ENCODE assay signal across 8 cellular contexts in the genomic region with DNA sequence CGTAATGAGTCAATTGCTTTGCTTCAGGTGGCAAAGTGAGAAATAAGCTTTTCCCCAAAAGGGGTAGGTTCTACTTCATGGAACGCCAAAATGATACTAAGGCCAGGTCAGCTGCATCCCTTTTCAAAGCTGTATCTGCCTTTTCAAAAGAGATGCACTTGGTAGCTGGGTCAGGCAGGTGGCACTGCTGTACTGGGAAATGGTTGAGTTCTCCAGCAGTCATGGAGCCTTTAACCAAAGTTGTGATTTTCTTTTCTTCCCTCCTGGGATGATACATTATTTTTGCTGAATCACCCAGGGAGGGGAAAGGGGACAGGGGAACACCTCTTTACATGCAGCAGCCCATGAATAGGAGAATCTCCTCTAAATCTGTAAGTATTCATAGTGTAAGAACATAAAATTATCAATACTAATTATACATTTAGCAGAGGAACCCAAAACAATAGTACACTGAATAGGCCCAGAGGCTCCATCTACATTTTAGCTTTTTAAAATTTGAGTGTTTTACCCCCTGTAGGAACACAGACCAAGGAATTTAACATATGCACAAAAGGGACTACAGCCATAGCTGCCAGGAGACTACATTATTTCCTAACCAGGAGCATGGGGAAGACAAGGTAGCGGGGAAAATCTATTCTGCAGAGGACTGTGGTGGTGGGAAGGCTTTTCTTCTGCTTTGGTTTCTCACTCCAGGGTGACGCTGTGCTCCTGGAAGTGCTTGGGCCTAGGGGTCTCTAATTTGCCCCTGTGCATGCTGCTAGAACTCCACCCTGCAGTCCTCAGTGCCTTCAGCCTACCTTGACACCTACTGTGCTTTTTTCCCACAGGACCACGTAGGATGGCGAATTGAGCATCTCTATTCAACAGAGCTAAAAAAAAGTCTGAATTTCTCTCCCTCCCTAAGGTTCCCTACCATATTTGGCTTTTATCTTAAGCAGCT. TPM values are rescaled to one million over a fixed set of nuclear protein-coding genes. Genes with fewer than 3 reads are reported as not detected.
DNase-seq lines count a peak whose midpoint lies in the region; ATAC-seq and TF ChIP-seq lines count a peak whose summit lies in the region.

No MANE protein-coding gene starts in this region.

- no peaks in the 10 kb centered on the region for H3K27me3 Mint-ChIP-seq in HFFc6 (ENCODE audit: insufficient read depth)

- peak; percentile 82 for TF ChIP-seq CTCF in HFFc6 (IDR thresholded peaks at IDR 0.05)

- no peak overlapping the region for H3K4me3 Mint-ChIP-seq in HFFc6

- DNase-seq in DMS153 treated with DMSO at 0.1 percent for 48 hours (lab: John Stamatoyannopoulos, UW; ENCODE audit: unreplicated experiment) (peak; percentile 28), HFFc6 (peak; percentile 71), NCI-H748 (lab: John Stamatoyannopoulos, UW; ENCODE audit: unreplicated experiment) (peak; percentile 62), myocyte (ENCODE audit: low read depth) (peak; percentile 78), stromal cell of bone marrow (ENCODE audit: low read depth) (peak; percentile 65)
- DNase-seq in activated CD8-positive, alpha-beta memory T cell treated with anti-CD3 and anti-CD28 coated beads, Interleukin-2, amount 50 U/mL, for 4 hours: peak; percentile 41

- peak overlapping the region; percentile 70 for H3K27ac Mint-ChIP-seq in HFFc6

- no peaks in the 10 kb centered on the region for H3K9me3 Mint-ChIP-seq in HFFc6

- no peaks in the 10 kb centered on the region for H3K36me3 Mint-ChIP-seq in HFFc6 (ENCODE audit: low read depth)

- peaks cover 14% of the 10 kb centered on the region for H3K4me1 Mint-ChIP-seq in HFFc6 (ENCODE audit: low read depth)

- peak; percentile 88 for ATAC-seq in esophagus mucosa
- no peak for ATAC-seq in HG02884 (IDR thresholded peaks at IDR 0.05; ENCODE audit: unreplicated experiment)

RNA-seq across cellular contexts. Expression of gene GPR22, which starts 6.4 kb away (rescaled TPM):
- total RNA-seq in HFFc6 (2021; fragmentation: NEBNext Ultra II Directional; extraction: Animal tissue kit (Norgen Biotek cat#: 25700)): not detected
- total RNA-seq in esophagus mucosa: not detected
- total RNA-seq in myocyte: not detected in 2 replicates
- 0.16 TPM for polyA plus RNA-seq in myocyte (2012)

Comparison
In these comparisons a context has a peak if more than half of its experiments do, and no peak if none do; other contexts are left out.
1. DNase-seq: peak in every context shown above with its lines; median percentile 78 in myocyte; 71 in HFFc6; 65 in stromal cell of bone marrow; 62 in NCI-H748; 41 in activated CD8-positive, alpha-beta memory T cell treated with anti-CD3 and anti-CD28 coated beads, Interleukin-2, amount 50 U/mL, for 4 hours; 28 in DMS153 treated with DMSO at 0.1 percent for 48 hours.